In genomic region chr21:16800536-16800935, GRCh38 we compare ENCODE assay signal across 22 cellular contexts.
"Had no signal": no experiment of that assay in that cellular context is flagged by ENCODE, and none has a peak within 500 bp of the region (broad histone marks: within the 10 kb centered on the region; RNA-seq: fewer than 3 reads in every experiment).

No MANE protein-coding gene starts in this region.

- H3K4me1 Mint-ChIP-seq: IgD-negative memory B cell had no signal

- H3K36me3 Mint-ChIP-seq: IgD-negative memory B cell had no signal

- H3K27ac ChIP-seq: KMS-11, RWPE1 had no signal

- H3K27me3 Mint-ChIP-seq: IgD-negative memory B cell had no signal

- FAIRE-seq: HTR-8/SVneo, K562 had no signal

- DNase-seq: Kasumi-1, MV-4-11, NCI-H1048, NCI-H1105, NCI-H1417, NCI-H1436 treated with DMSO at 0.1 percent for 48 hours, NCI-H1694, NCI-H187 treated with DMSO at 0.1 percent for 48 hours, NCI-H2029 treated with DMSO at 0.1 percent for 48 hours, NCI-H2171 treated with DMSO at 0.1 percent for 48 hours, NCI-H345, NCI-H446 treated with DMSO at 0.1 percent for 48 hours, NCI-H510A treated with DMSO at 0.1 percent for 48 hours, NCI-H526, NCI-H748 treated with DMSO at 0.1 percent for 48 hours, PC-3, SHP77 had no signal

- H3K27ac Mint-ChIP-seq: IgD-negative memory B cell had no signal

- H3K4me3 Mint-ChIP-seq: IgD-negative memory B cell had no signal

- H3K4me3 ChIP-seq: K562 had no signal
